2 cellular contexts compared by ENCODE assay signal in the genomic region with DNA sequence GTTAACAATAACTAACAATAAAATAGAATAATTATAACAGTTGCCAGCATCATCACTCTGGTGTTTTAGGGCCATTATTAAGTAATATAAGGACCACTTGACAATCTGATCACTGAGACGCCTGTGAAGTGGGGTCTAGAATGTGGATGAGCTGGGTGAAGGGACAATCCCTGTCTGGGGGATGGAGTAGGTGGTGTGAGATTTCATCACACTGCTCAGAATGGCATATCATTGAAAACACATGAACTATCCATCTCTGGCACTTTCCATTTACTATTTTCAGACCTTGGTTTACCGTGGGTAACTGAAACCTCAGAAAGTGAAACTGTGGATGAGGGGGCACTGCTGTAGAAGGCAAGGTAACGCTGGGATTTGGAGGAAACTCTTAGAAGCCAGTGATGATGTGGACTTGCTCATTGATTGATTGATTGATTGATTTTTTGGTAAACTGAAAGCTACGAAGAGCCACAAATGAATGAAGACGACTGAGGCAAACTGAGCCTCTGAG.
TF ChIP-seq lines count a peak whose summit lies in the region.

No MANE protein-coding gene starts in this region.

TF ChIP-seq in SK-N-SH, 30 proteins besides CTCF, POLR2A, EP300 and RAD21 (continued from another document):
- TF ChIP-seq, protein P1, sequence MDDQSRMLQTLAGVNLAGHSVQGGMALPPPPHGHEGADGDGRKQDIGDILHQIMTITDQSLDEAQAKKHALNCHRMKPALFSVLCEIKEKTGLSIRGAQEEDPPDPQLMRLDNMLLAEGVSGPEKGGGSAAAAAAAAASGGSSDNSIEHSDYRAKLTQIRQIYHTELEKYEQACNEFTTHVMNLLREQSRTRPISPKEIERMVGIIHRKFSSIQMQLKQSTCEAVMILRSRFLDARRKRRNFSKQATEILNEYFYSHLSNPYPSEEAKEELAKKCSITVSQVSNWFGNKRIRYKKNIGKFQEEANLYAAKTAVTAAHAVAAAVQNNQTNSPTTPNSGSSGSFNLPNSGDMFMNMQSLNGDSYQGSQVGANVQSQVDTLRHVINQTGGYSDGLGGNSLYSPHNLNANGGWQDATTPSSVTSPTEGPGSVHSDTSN (IDR thresholded peaks at IDR 0.05) = no peak
- TF ChIP-seq FOXJ3 (CRISPR knock-in tag; IDR thresholded peaks at IDR 0.05) (no peak), FOSL2 (IDR thresholded peaks at IDR 0.05; ENCODE audit: borderline replicate concordance, low read depth) (no peak), FOXM1 (IDR thresholded peaks at IDR 0.05; ENCODE audit: low read depth) (no peak), TEAD4 (IDR thresholded peaks at IDR 0.05; ENCODE audit: borderline replicate concordance, insufficient read depth) (no peak), RFX5 (IDR thresholded peaks at IDR 0.05; ENCODE audit: low read length) (no peak), NFIC (IDR thresholded peaks at IDR 0.05; ENCODE audit: borderline replicate concordance) (no peak), JUND (IDR thresholded peaks at IDR 0.05) (no peak), RCOR1 (IDR thresholded peaks at IDR 0.05; ENCODE audit: low read length) (no peak), SMC3 (IDR thresholded peaks at IDR 0.05; ENCODE audit: low read depth, low read length) (no peak), USF1 (IDR thresholded peaks at IDR 0.05; ENCODE audit: borderline replicate concordance, low read depth) (no peak)

TF ChIP-seq in SK-N-SH treated with all-trans-retinoic acid at 6 μM for 48 hours, 23 proteins besides CTCF, POLR2A, EP300 and RAD21:
- TF ChIP-seq, protein P2, sequence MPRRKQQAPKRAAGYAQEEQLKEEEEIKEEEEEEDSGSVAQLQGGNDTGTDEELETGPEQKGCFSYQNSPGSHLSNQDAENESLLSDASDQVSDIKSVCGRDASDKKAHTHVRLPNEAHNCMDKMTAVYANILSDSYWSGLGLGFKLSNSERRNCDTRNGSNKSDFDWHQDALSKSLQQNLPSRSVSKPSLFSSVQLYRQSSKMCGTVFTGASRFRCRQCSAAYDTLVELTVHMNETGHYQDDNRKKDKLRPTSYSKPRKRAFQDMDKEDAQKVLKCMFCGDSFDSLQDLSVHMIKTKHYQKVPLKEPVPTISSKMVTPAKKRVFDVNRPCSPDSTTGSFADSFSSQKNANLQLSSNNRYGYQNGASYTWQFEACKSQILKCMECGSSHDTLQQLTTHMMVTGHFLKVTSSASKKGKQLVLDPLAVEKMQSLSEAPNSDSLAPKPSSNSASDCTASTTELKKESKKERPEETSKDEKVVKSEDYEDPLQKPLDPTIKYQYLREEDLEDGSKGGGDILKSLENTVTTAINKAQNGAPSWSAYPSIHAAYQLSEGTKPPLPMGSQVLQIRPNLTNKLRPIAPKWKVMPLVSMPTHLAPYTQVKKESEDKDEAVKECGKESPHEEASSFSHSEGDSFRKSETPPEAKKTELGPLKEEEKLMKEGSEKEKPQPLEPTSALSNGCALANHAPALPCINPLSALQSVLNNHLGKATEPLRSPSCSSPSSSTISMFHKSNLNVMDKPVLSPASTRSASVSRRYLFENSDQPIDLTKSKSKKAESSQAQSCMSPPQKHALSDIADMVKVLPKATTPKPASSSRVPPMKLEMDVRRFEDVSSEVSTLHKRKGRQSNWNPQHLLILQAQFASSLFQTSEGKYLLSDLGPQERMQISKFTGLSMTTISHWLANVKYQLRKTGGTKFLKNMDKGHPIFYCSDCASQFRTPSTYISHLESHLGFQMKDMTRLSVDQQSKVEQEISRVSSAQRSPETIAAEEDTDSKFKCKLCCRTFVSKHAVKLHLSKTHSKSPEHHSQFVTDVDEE (CRISPR knock-in tag; IDR thresholded peaks at IDR 0.05) = no peak
- TF ChIP-seq ZC3H10 (CRISPR knock-in tag; IDR thresholded peaks at IDR 0.05) (no peak), ESRRG (CRISPR knock-in tag; IDR thresholded peaks at IDR 0.05) (no peak), ZNF70 (CRISPR knock-in tag; IDR thresholded peaks at IDR 0.05) (no peak), OSR1 (CRISPR knock-in tag; IDR thresholded peaks at IDR 0.05) (no peak), CSDC2 (CRISPR knock-in tag; IDR thresholded peaks at IDR 0.05) (no peak), PATZ1 (CRISPR knock-in tag; IDR thresholded peaks at IDR 0.05; ENCODE audit: borderline replicate concordance) (no peak), ZFP3 (CRISPR knock-in tag; IDR thresholded peaks at IDR 0.05) (no peak), SNAI2 (CRISPR knock-in tag; IDR thresholded peaks at IDR 0.05) (no peak), TOX (CRISPR knock-in tag; IDR thresholded peaks at IDR 0.05; ENCODE audit: borderline replicate concordance) (no peak), CSRNP3 (CRISPR knock-in tag; IDR thresholded peaks at IDR 0.05) (no peak), ZFP30 (CRISPR knock-in tag; IDR thresholded peaks at IDR 0.05) (no peak), POU6F1 (CRISPR knock-in tag; IDR thresholded peaks at IDR 0.05; ENCODE audit: borderline replicate concordance, low read depth) (no peak), ZNF8 (CRISPR knock-in tag; IDR thresholded peaks at IDR 0.05) (no peak), PPARA (CRISPR knock-in tag; IDR thresholded peaks at IDR 0.05; ENCODE audit: borderline replicate concordance) (no peak), BACH2 (CRISPR knock-in tag; IDR thresholded peaks at IDR 0.05; ENCODE audit: borderline replicate concordance) (no peak), ZNF565 (CRISPR knock-in tag; conservative IDR thresholded peaks at IDR 0.05; ENCODE audit: low read depth) (no peak), RARB (CRISPR knock-in tag; IDR thresholded peaks at IDR 0.05) (no peak), CREB5 (CRISPR knock-in tag; IDR thresholded peaks at IDR 0.05; ENCODE audit: low read depth) (no peak), GLIS3 (CRISPR knock-in tag; IDR thresholded peaks at IDR 0.05) (no peak)
